21 cellular contexts compared by ENCODE assay signal in the genomic region with DNA sequence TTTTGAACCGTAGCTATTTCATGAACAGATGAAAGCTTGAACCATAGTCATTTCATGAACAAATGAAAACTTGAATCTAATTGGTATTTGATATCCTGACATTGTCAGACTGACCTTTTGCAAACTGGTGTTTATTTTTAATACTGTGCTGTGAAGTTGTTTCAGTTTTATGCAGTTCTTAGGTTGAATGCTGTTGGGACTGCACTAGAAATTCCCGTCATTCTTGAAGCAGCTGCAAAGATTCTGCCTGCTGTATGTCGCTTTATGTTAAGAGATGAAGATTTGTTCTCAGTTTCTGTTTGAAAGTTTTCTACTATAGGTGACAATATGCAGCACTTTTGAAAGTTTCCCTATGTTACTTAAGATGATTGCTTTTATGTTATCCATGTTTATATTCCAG.
"Had no signal": no experiment of that assay in that cellular context is flagged by ENCODE, and none has a peak within 500 bp of the region (broad histone marks: within the 10 kb centered on the region; RNA-seq: fewer than 3 reads in every experiment).

No MANE protein-coding gene starts in this region.

- DNase-seq: activated CD4-positive, alpha-beta T cell treated with anti-CD3 and anti-CD28 coated beads for 48 hours; activated gamma-delta T cell treated with Interleukin-2 at 50 U/mL for 16 hours; activated T-cell treated with anti-CD3 and anti-CD28 coated beads, Interleukin-2, amount 50 U/mL, for 4 hours; dermis blood vessel endothelial cell; esophagus squamous epithelium; heart left ventricle; mammary epithelial cell; mucosa of descending colon; psoas muscle; right lobe of liver; SK-N-SH; spleen; stimulated activated CD4-positive, alpha-beta T cell treated with anti-CD3 and anti-CD28 coated beads, Interleukin-2, amount 100 ng/mL, for 24 hours; stimulated activated naive B cell treated with anti-CD40 and anti-IgM and Interleukin-4, amounts not matched to agents 10 μg/mL and 1 μg/mL and 100 μg/mL, for 72 hours; T-helper 1 cell; upper lobe of right lung; WERI-Rb-1 had no signal

- ATAC-seq: activated T-cell treated with anti-CD3 and anti-CD28 coated beads, Interleukin-2, amount 50 U/mL, for 4 hours; heart left ventricle; left lobe of liver; mucosa of descending colon; natural killer cell treated with Interleukin-12 subunit alpha and Interleukin-12 subunit beta and Interleukin-15 and Interleukin-18, amount 100 ng/mL, for 72 hours; psoas muscle; right lobe of liver; stimulated activated naive B cell treated with anti-CD40 and anti-IgM and Interleukin-4, amounts not matched to agents 10 μg/mL and 1 μg/mL and 100 μg/mL, for 72 hours; upper lobe of right lung had no signal

- H3K27ac ChIP-seq: esophagus squamous epithelium, heart left ventricle, psoas muscle, right lobe of liver, spleen, suprapubic skin, upper lobe of right lung, WERI-Rb-1 had no signal

- H3K27me3 ChIP-seq: esophagus squamous epithelium, heart left ventricle, right lobe of liver, spleen, suprapubic skin, upper lobe of right lung had no signal

- H3K9me3 ChIP-seq: esophagus squamous epithelium, heart left ventricle, mucosa of descending colon, psoas muscle, right lobe of liver, SK-N-SH, spleen, suprapubic skin, upper lobe of right lung had no signal

- H3K9ac ChIP-seq: SK-N-SH had no signal

- H3K4me2 ChIP-seq: SK-N-SH had no signal

- H3K4me3 ChIP-seq: esophagus squamous epithelium, heart left ventricle, mucosa of descending colon, psoas muscle, right lobe of liver, spleen, suprapubic skin, upper lobe of right lung had no signal

- H3K27ac Mint-ChIP-seq: stimulated activated naive B cell treated with anti-CD40 and anti-IgM and Interleukin-4, amounts not matched to agents 10 μg/mL and 1 μg/mL and 100 μg/mL, for 72 hours had no signal

- H3K4me3 Mint-ChIP-seq: activated T-cell treated with anti-CD3 and anti-CD28 coated beads, Interleukin-2, amount 50 U/mL, for 4 hours; central memory CD8-positive, alpha-beta T cell; natural killer cell treated with Interleukin-12 subunit alpha and Interleukin-12 subunit beta and Interleukin-15 and Interleukin-18, amount 100 ng/mL, for 72 hours; stimulated activated naive B cell treated with anti-CD40 and anti-IgM and Interleukin-4, amounts not matched to agents 10 μg/mL and 1 μg/mL and 100 μg/mL, for 72 hours had no signal

- H3K27me3 Mint-ChIP-seq: central memory CD8-positive, alpha-beta T cell; natural killer cell treated with Interleukin-12 subunit alpha and Interleukin-12 subunit beta and Interleukin-15 and Interleukin-18, amount 100 ng/mL, for 72 hours; stimulated activated naive B cell treated with anti-CD40 and anti-IgM and Interleukin-4, amounts not matched to agents 10 μg/mL and 1 μg/mL and 100 μg/mL, for 72 hours had no signal

- H3K9me3 Mint-ChIP-seq: activated T-cell treated with anti-CD3 and anti-CD28 coated beads, Interleukin-2, amount 50 U/mL, for 4 hours; central memory CD8-positive, alpha-beta T cell; natural killer cell treated with Interleukin-12 subunit alpha and Interleukin-12 subunit beta and Interleukin-15 and Interleukin-18, amount 100 ng/mL, for 72 hours; stimulated activated naive B cell treated with anti-CD40 and anti-IgM and Interleukin-4, amounts not matched to agents 10 μg/mL and 1 μg/mL and 100 μg/mL, for 72 hours had no signal
